Comparison of ENCODE assay signal across 12 cellular contexts in the genomic region with DNA sequence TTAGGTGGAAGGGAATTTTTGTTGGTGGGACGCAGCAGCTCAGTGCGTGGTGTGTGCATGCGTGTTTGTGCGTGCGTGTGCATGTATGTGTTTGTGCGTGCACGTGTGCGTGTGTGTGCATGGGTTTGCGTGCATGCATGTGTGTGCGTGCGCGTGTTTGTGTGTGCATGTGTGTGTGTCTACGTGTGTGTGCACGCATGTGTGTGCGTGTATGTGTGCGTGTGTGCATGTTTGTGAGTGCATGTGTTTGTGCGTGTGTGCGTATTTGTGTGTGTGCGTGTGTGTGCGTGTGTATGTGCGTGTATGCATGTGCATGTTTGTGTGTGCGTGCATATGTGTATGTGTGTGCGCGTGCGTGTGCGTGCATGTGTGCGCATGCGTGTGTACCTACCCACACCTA. TPM values are rescaled to one million over a fixed set of nuclear protein-coding genes. Genes with fewer than 3 reads are reported as not detected.
DNase-seq lines count a peak whose midpoint lies in the region; ATAC-seq, FAIRE-seq and TF ChIP-seq lines count a peak whose summit lies in the region.
"Had no signal": no experiment of that assay in that cellular context is flagged by ENCODE, and none has a peak within 500 bp of the region (broad histone marks: within the 10 kb centered on the region; RNA-seq: fewer than 3 reads in every experiment).

No MANE protein-coding gene starts in this region.

- H3K36me3 ChIP-seq in BLaER1: peaks cover 5% of the 10 kb centered on the region
- no peaks in the 10 kb centered on the region for H3K36me3 ChIP-seq in GM12878 (ENCODE audit: control insufficient read depth in 2 of 2, insufficient read depth in 2 of 2, low read length in 1 of 2)
- H3K36me3 ChIP-seq: HAP-1, prostate gland had no signal

- no peak for TF ChIP-seq RAD21 in GM12878 (IDR thresholded peaks at IDR 0.05; ENCODE audit: insufficient read depth, low read depth, low read length)

- TF ChIP-seq CTCF in H9 (conservative IDR thresholded peaks at IDR 0.05) (no peak), GM12878 (IDR thresholded peaks at IDR 0.05 in 2 of 3, conservative IDR thresholded peaks at IDR 0.05 in 1 of 3; ENCODE audit: control insufficient read depth in 2 of 3, extremely low read depth in 1 of 3, insufficient read depth in 1 of 3, low read depth in 3 of 3, low read length in 3 of 3) (no peak), nephron progenitor cell (IDR thresholded peaks at IDR 0.05) (no peak), D721Med (IDR thresholded peaks at IDR 0.05; ENCODE audit: insufficient read depth, missing control alignments) (no peak)

- no peak overlapping the region for H3K14ac ChIP-seq in H9 (ENCODE audit: insufficient read depth, low read length)

- H3K9me3 Mint-ChIP-seq in H9 (peaks cover 2 to 10% of the 10 kb centered on the region in 2 experiments; a peak in 2 of 5 replicates), nephron progenitor cell (no peaks in the 10 kb centered on the region)
- H3K9me3 Mint-ChIP-seq: CD14-positive monocyte had no signal

- no peak overlapping the region for H3K4ac ChIP-seq in H9 (ENCODE audit: low read depth, low read length)

- H3K9me3 ChIP-seq in BLaER1 (no peaks in the 10 kb centered on the region), H9 (ENCODE audit: control insufficient read depth, low read depth, low read length) (no peaks in the 10 kb centered on the region), GM12878 (replicated peaks; ENCODE audit: control insufficient read depth, insufficient read depth, low read length) (no peaks in the 10 kb centered on the region)
- H3K9me3 ChIP-seq: HAP-1, prostate gland had no signal

- H3K4me2 ChIP-seq in BLaER1 (peak overlapping the region; percentile 58; the same call in 1 of the 2 replicates), H9 (ENCODE audit: insufficient read depth, insufficient read length, low read length) (no peak overlapping the region), GM12878 (ENCODE audit: control insufficient read depth, insufficient read depth) (0 out of 2 replicates have a peak overlapping the region, but pooled peaks have one; percentile 48)

- BruUV-seq in GM12878 (replicated peaks; lab: Mats Ljungman, UMichigan): no TSS peak

- TF ChIP-seq EP300 in GM12878 (IDR thresholded peaks at IDR 0.05; ENCODE audit: borderline replicate concordance in 1 of 2, control insufficient read depth in 1 of 2, low read depth in 2 of 2, low read length in 2 of 2): no peak

- H2BK5ac ChIP-seq in H9 (ENCODE audit: insufficient read length, low read length): no peak overlapping the region

- no peaks in the 10 kb centered on the region for H3K23me2 ChIP-seq in H9 (ENCODE audit: insufficient read length, low read depth, low read length, poor library complexity, severe bottlenecking)

- no peak overlapping the region for H3K4me3 ChIP-seq in BLaER1
- no peak overlapping the region for H3K4me3 ChIP-seq in GM12878
- H3K4me3 ChIP-seq: HAP-1 had no signal

- H3K36me3 Mint-ChIP-seq in H9 (ENCODE audit: insufficient read depth in 1 of 3, low read depth in 3 of 3) (no peaks in the 10 kb centered on the region), nephron progenitor cell (ENCODE audit: low read depth) (peaks cover 7% of the 10 kb centered on the region)

- no peak overlapping the region for H3K56ac ChIP-seq in H9 (ENCODE audit: insufficient read length, low read depth, low read length)

- H2BK20ac ChIP-seq in H9 (ENCODE audit: low read depth, low read length, poor library complexity, severe bottlenecking): no peak overlapping the region

- H3K27ac Mint-ChIP-seq in H9 (peak overlapping the region in 2 of 3 experiments; percentile 49 to 85; a peak in 4 of 7 replicates), nephron progenitor cell (no peak overlapping the region)

- no peak overlapping the region for H2BK120ac ChIP-seq in H9 (ENCODE audit: low read depth, low read length, poor library complexity, severe bottlenecking)

- no peaks in the 10 kb centered on the region for H4K20me1 ChIP-seq in BLaER1
- peaks cover 3% of the 10 kb centered on the region for H4K20me1 ChIP-seq in H9 (ENCODE audit: control insufficient read depth, insufficient read depth, insufficient read length)
- H4K20me1 ChIP-seq in GM12878 (ENCODE audit: control insufficient read depth, insufficient read depth): no peaks in the 10 kb centered on the region

- in situ Hi-C loops in GM12878 (cut with MboI): no loop called here

- peaks cover 5% of the 10 kb centered on the region for H3K27me3 Mint-ChIP-seq in H9 (ENCODE audit: low read depth)
- peaks cover 6% of the 10 kb centered on the region for H3K27me3 Mint-ChIP-seq in nephron progenitor cell (ENCODE audit: low read depth, poor library complexity)

- no peak overlapping the region for H2BK15ac ChIP-seq in H9 (ENCODE audit: low read depth, low read length)

- POLR2A ChIA-PET in GM12878 (lab: Charles Lee): no interaction called here

- no peak overlapping the region for H3K9ac ChIP-seq in BLaER1
- no peak overlapping the region for H3K9ac ChIP-seq in H9 (ENCODE audit: extremely low read depth, insufficient read length, low read length)
- no peak overlapping the region for H3K9ac ChIP-seq in GM12878 (ENCODE audit: control insufficient read depth, insufficient read depth, low read length)

- SMC1A ChIA-PET in GM12878 (lab: Charles Lee; ENCODE audit: uncharacterized antibody, unreplicated experiment): no interaction called here

- H2BK12ac ChIP-seq in H9 (ENCODE audit: insufficient read length, low read depth, low read length): no peak overlapping the region

- peak overlapping the region; percentile 21 to 35; a peak in 4 of 5 replicates for H3K4me3 Mint-ChIP-seq in H9
- H3K4me3 Mint-ChIP-seq in nephron progenitor cell: peak overlapping the region; percentile 66

- H2AFZ ChIP-seq in H9 (ENCODE audit: low read length) (no peak overlapping the region), GM12878 (ENCODE audit: control insufficient read depth, low read depth, low read length) (no peak overlapping the region)

- H4K91ac ChIP-seq in H9 (ENCODE audit: insufficient read length, low read depth, low read length): no peak overlapping the region

- H3K79me2 ChIP-seq in H9 (ENCODE audit: insufficient read depth, low read length) (no peaks in the 10 kb centered on the region), GM12878 (ENCODE audit: control insufficient read depth, insufficient read depth, low read length) (no peaks in the 10 kb centered on the region)

- ATAC-seq in GM12878 (no peak), GM18511 (IDR thresholded peaks at IDR 0.05; ENCODE audit: unreplicated experiment) (no peak), left colon (no peak)

- WGBS in H9 (ENCODE audit: extremely low coverage, insufficient read length, low lambda C conversion rate): 95% methylated on average over 4 of the region's 28 CpGs
- WGBS in GM12878 (ENCODE audit: insufficient coverage, insufficient replicate concordance, low lambda C conversion rate, missing lambda C conversion rate): 79% methylated on average over 28 of the region's 28 CpGs

- H3T11ph ChIP-seq in H9 (ENCODE audit: low read length): no peak overlapping the region

- no peak overlapping the region for H3K23ac ChIP-seq in H9 (ENCODE audit: insufficient read length, low read depth, low read length)

- no peak overlapping the region for H3K18ac ChIP-seq in H9 (ENCODE audit: insufficient read length, low read depth, low read length)

- TF ChIP-seq POLR2A in GM12878 (IDR thresholded peaks at IDR 0.05; ENCODE audit: low read depth, low read length): no peak

- no peak overlapping the region for H4K5ac ChIP-seq in H9 (ENCODE audit: insufficient read length, low read depth, low read length)

- no peaks in the 10 kb centered on the region for H3K79me1 ChIP-seq in H9 (ENCODE audit: insufficient read depth, low read depth, low read length, poor library complexity, severe bottlenecking)

- H4K8ac ChIP-seq in H9 (replicated peaks; ENCODE audit: insufficient read length, low read depth, low read length): peak overlapping the region; percentile 7

- no peak overlapping the region for H2AK5ac ChIP-seq in H9 (ENCODE audit: insufficient read length, low read length)

- CTCF ChIA-PET in GM12878 (lab: Yijun Ruan, JAX): interaction anchor here (0.7 to 1.5 kb wide), 2 partner anchors 257 to 289 kb away, joined by 3 to 4 read pairs; no protein-coding TSS in a partner anchor

- H3K27me3 ChIP-seq in BLaER1: no peaks in the 10 kb centered on the region
- H3K27me3 ChIP-seq in H9 (ENCODE audit: insufficient read depth, low read length): no peaks in the 10 kb centered on the region
- no peaks in the 10 kb centered on the region for H3K27me3 ChIP-seq in GM12878 (replicated peaks in 1 of 2; ENCODE audit: control insufficient read depth in 2 of 2, insufficient read depth in 2 of 2, low read length in 1 of 2)

- H3K4me1 ChIP-seq in BLaER1 (peaks cover 17% of the 10 kb centered on the region; the same call in 1 of the 2 replicates), H9 (ENCODE audit: insufficient read depth, low read length) (no peaks in the 10 kb centered on the region; the same call in none of the 2 replicates), GM12878 (ENCODE audit: control insufficient read depth, insufficient read depth, low read length) (no peaks in the 10 kb centered on the region)
- H3K4me1 ChIP-seq: prostate gland had no signal

- intact Hi-C loops in GM12878 (cut with micrococcal nuclease; ENCODE audit: unreplicated experiment) (no loop called here), left colon (cut with DNase I, micrococcal nuclease) (no loop called here)

- FAIRE-seq in GM12878 (lab: Jason Lieb, UNC): no peak
- FAIRE-seq in D721Med (lab: Jason Lieb, UNC): no peak

- RAD21 ChIA-PET in GM12878 (lab: Charles Lee; ENCODE audit: unreplicated experiment): no interaction called here

- no peak overlapping the region for H3K27ac ChIP-seq in BLaER1
- H3K27ac ChIP-seq in H9 (ENCODE audit: insufficient read length, low read depth, low read length): no peak overlapping the region
- H3K27ac ChIP-seq in GM12878 (ENCODE audit: control insufficient read depth, insufficient read depth): no peak overlapping the region
- H3K27ac ChIP-seq: prostate gland had no signal

- peaks cover 23 to 28% of the 10 kb centered on the region in 2 experiments for H3K4me1 Mint-ChIP-seq in H9
- H3K4me1 Mint-ChIP-seq in nephron progenitor cell: peaks cover 45% of the 10 kb centered on the region

- DNase-seq in H9 (no peak), GM12878 (ENCODE audit: low read depth, low spot score) (no peak), nephron progenitor cell (no peak), midbrain (lab: John Stamatoyannopoulos, UW) (no peak), left colon (no peak), D721Med (ENCODE audit: insufficient read length, low spot score) (no peak)
- DNase-seq: NK-92 treated with Interleukin-12 subunit alpha and Interleukin-12 subunit beta, amount 100 ng/mL, for 24 hours had no signal

RNA-seq across cellular contexts. Expression of a gene that starts 20.2 kb away (rescaled TPM):
- total RNA-seq in H9 (2021): 263 and 275 TPM in 2 replicates
- total RNA-seq in GM12878 (2013; cell fraction: nucleolus; rRNA removed): 77.0 and 85.3 TPM in 2 replicates
- total RNA-seq in GM12878 (2014; rRNA removed): 251 and 274 TPM in 2 replicates
- 274 and 284 TPM in 2 replicates for total RNA-seq in GM12878 (2014; rRNA removed; fragmentation: Illumina TruSeq; extraction: Trizol)
- total RNA-seq in GM12878 (2021): 264 and 294 TPM in 2 replicates
- polyA plus RNA-seq in GM12878 (2011; ENCODE audit: low read depth): 302 TPM
- polyA plus RNA-seq in GM12878 (2011; rRNA removed): 489 and 621 TPM in 2 replicates
- 328 and 400 TPM in 2 replicates for polyA plus RNA-seq in GM12878 (2011; cell fraction: cytosol; rRNA removed)
- 156 and 195 TPM in 2 replicates for polyA plus RNA-seq in GM12878 (2011; cell fraction: nucleus; rRNA removed)
- 272 and 296 TPM in 2 replicates for polyA plus RNA-seq in GM12878 (2012)
- 451 and 464 TPM in 2 replicates for polyA plus RNA-seq in GM12878 (2014; fragmentation: Illumina TruSeq; extraction: Trizol)
- 1,000 to 10,000 TPM; 1,461 to 1,656 TPM for polyA plus RNA-seq in GM12878 (2014; fragmentation: Nextera tagmentation; extraction: Ambion mirVana)
- 299 and 374 TPM in 2 replicates for polyA plus RNA-seq in GM12878 (2014; rRNA removed)
- 100 to 1,000 TPM; 610 to 625 TPM for polyA plus RNA-seq in GM12878 (2016; fragmentation: Nextera tagmentation; extraction: Ambion mirVana)
- 172 and 176 TPM in 2 replicates for polyA minus RNA-seq in GM12878 (2011; rRNA and poly(A)+ RNA removed)
- polyA minus RNA-seq in GM12878 (2011; cell fraction: cytosol; rRNA and poly(A)+ RNA removed): 36.1 and 53.4 TPM in 2 replicates
- polyA minus RNA-seq in GM12878 (2011; cell fraction: nucleus; rRNA and poly(A)+ RNA removed): 45.9 and 63.6 TPM in 2 replicates
- 100 to 1,000 TPM; 262 to 348 TPM for total RNA-seq in left colon
